ENCODE assay signal across 1 cellular context in the genomic region with DNA sequence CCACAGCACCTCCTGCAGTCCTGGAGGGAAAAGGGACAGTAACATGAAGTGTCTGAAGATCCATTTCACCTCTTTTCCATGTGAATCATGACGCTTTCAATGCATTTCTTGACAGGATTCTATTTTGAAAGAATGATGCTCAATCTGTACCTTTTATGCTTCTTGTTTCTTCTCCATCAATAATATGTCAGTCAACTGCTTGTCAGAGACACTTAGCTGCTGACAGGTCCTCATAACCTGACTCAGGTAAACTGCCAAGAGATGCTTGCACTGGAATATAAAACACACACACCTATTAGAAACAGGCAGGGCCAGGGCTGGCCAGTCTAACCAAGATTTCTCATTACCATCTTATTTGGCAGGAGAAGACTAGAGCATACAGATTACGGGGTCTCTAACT.
TF ChIP-seq lines count a peak whose summit lies in the region.

No MANE protein-coding gene starts in this region.

TF ChIP-seq in HCT116, 20 proteins besides CTCF, POLR2A, EP300 and RAD21:
- no peak for TF ChIP-seq CBX3 (IDR thresholded peaks at IDR 0.05; ENCODE audit: low read depth)
- TF ChIP-seq SRF (IDR thresholded peaks at IDR 0.05; ENCODE audit: low read depth), result no peak
- TF ChIP-seq EGR1 (IDR thresholded peaks at IDR 0.05; ENCODE audit: low read depth), result no peak
- no peak for TF ChIP-seq ELF1 (IDR thresholded peaks at IDR 0.05; ENCODE audit: borderline replicate concordance, low read depth)
- TF ChIP-seq, protein P1, sequence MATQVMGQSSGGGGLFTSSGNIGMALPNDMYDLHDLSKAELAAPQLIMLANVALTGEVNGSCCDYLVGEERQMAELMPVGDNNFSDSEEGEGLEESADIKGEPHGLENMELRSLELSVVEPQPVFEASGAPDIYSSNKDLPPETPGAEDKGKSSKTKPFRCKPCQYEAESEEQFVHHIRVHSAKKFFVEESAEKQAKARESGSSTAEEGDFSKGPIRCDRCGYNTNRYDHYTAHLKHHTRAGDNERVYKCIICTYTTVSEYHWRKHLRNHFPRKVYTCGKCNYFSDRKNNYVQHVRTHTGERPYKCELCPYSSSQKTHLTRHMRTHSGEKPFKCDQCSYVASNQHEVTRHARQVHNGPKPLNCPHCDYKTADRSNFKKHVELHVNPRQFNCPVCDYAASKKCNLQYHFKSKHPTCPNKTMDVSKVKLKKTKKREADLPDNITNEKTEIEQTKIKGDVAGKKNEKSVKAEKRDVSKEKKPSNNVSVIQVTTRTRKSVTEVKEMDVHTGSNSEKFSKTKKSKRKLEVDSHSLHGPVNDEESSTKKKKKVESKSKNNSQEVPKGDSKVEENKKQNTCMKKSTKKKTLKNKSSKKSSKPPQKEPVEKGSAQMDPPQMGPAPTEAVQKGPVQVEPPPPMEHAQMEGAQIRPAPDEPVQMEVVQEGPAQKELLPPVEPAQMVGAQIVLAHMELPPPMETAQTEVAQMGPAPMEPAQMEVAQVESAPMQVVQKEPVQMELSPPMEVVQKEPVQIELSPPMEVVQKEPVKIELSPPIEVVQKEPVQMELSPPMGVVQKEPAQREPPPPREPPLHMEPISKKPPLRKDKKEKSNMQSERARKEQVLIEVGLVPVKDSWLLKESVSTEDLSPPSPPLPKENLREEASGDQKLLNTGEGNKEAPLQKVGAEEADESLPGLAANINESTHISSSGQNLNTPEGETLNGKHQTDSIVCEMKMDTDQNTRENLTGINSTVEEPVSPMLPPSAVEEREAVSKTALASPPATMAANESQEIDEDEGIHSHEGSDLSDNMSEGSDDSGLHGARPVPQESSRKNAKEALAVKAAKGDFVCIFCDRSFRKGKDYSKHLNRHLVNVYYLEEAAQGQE (IDR thresholded peaks at IDR 0.05; ENCODE audit: low read depth), result no peak
- TF ChIP-seq ZNF274 (IDR thresholded peaks at IDR 0.05; ENCODE audit: low read depth, low read length), result no peak
- TF ChIP-seq EZH2phosphoT487 (IDR thresholded peaks at IDR 0.05; ENCODE audit: borderline replicate concordance), result no peak
- no peak for TF ChIP-seq FOSL1 (IDR thresholded peaks at IDR 0.05; ENCODE audit: low read depth)
- no peak for TF ChIP-seq CEBPB (IDR thresholded peaks at IDR 0.05; ENCODE audit: low read depth)
- no peak for TF ChIP-seq POLR2AphosphoS5 (IDR thresholded peaks at IDR 0.05; ENCODE audit: low read depth, low read length)
- no peak for TF ChIP-seq EZH2 (IDR thresholded peaks at IDR 0.05)
- TF ChIP-seq, protein P2, sequence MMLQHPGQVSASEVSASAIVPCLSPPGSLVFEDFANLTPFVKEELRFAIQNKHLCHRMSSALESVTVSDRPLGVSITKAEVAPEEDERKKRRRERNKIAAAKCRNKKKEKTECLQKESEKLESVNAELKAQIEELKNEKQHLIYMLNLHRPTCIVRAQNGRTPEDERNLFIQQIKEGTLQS (IDR thresholded peaks at IDR 0.05), result no peak
- TF ChIP-seq, protein P3, sequence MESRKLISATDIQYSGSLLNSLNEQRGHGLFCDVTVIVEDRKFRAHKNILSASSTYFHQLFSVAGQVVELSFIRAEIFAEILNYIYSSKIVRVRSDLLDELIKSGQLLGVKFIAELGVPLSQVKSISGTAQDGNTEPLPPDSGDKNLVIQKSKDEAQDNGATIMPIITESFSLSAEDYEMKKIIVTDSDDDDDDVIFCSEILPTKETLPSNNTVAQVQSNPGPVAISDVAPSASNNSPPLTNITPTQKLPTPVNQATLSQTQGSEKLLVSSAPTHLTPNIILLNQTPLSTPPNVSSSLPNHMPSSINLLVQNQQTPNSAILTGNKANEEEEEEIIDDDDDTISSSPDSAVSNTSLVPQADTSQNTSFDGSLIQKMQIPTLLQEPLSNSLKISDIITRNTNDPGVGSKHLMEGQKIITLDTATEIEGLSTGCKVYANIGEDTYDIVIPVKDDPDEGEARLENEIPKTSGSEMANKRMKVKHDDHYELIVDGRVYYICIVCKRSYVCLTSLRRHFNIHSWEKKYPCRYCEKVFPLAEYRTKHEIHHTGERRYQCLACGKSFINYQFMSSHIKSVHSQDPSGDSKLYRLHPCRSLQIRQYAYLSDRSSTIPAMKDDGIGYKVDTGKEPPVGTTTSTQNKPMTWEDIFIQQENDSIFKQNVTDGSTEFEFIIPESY (IDR thresholded peaks at IDR 0.05; ENCODE audit: extremely low read depth, insufficient replicate concordance, low read length), result no peak
- TF ChIP-seq SP1 (IDR thresholded peaks at IDR 0.05; ENCODE audit: low read depth), result no peak
- TF ChIP-seq, protein P4, sequence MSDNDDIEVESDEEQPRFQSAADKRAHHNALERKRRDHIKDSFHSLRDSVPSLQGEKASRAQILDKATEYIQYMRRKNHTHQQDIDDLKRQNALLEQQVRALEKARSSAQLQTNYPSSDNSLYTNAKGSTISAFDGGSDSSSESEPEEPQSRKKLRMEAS (IDR thresholded peaks at IDR 0.05), result no peak
- TF ChIP-seq YY1 (IDR thresholded peaks at IDR 0.05; ENCODE audit: extremely low read depth, insufficient replicate concordance, low read depth, low read length), result no peak
- no peak for TF ChIP-seq TCF7L2 (IDR thresholded peaks at IDR 0.05; ENCODE audit: borderline replicate concordance, extremely low read depth, insufficient read depth, insufficient read length)
- no peak for TF ChIP-seq SIN3A (IDR thresholded peaks at IDR 0.05; ENCODE audit: low read depth)
- no peak for TF ChIP-seq JUND (IDR thresholded peaks at IDR 0.05)
TF ChIP-seq in HCT116: peak in this region for 0.
